ENCODE assay signal across 22 cellular contexts in the genomic region with DNA sequence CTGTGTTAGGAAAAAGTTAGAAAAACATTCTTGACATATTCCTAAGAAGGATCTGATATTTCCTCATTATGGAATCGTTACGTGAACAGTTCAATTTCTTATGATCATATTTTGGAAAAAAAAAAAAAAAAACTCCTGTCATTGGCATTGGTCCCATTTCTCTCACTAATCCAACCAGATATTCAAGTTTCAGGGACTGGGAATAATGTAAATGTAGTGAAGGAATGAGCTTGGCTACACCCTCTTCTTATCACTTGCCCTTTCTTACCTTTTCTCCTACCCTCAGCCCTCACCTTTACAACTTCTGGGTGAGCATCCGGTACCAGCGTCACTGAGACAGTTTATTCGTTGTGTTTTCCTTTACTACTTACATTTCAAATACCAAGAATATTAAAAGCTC.
A peak's percentile ranks its signal among the peaks of the same experiment; 100 is the strongest.
DNase-seq lines count a peak whose midpoint lies in the region; ATAC-seq, FAIRE-seq and TF ChIP-seq lines count a peak whose summit lies in the region.
"Had no signal": no experiment of that assay in that cellular context is flagged by ENCODE, and none has a peak within 500 bp of the region (broad histone marks: within the 10 kb centered on the region; RNA-seq: fewer than 3 reads in every experiment).

No MANE protein-coding gene starts in this region.

- TF ChIP-seq RAD21 in Ishikawa (IDR thresholded peaks at IDR 0.05; ENCODE audit: low read depth), result no peak

- H3K27me3 Mint-ChIP-seq in activated CD8-positive, alpha-beta T cell treated with anti-CD3 and anti-CD28 coated beads, Interleukin-2, amount 10 ng/mL, durations not matched to agents 7 days and 5 days (ENCODE audit: low read depth), result no peaks in the 10 kb centered on the region
- no peaks in the 10 kb centered on the region for H3K27me3 Mint-ChIP-seq in activated T-helper 2 cell treated with anti-CD3 and anti-CD28 coated beads, Interferon-gamma antibody, Interleukin-2, Interleukin-4, amounts not matched to agents 10 μg/mL and 5 μg/mL and 100 μg/mL, durations not matched to agents 14 hours and 24 hours and 36 hours (ENCODE audit: low read depth)
- H3K27me3 Mint-ChIP-seq: CD4-positive, alpha-beta T cell had no signal

- no peak overlapping the region for H3K4me3 Mint-ChIP-seq in activated CD8-positive, alpha-beta T cell treated with anti-CD3 and anti-CD28 coated beads, Interleukin-2, amount 10 ng/mL, durations not matched to agents 7 days and 5 days
- H3K4me3 Mint-ChIP-seq in activated T-helper 2 cell treated with anti-CD3 and anti-CD28 coated beads, Interferon-gamma antibody, Interleukin-2, Interleukin-4, amounts not matched to agents 10 μg/mL and 5 μg/mL and 100 μg/mL, durations not matched to agents 14 hours and 24 hours and 36 hours (ENCODE audit: low read depth), result no peak overlapping the region
- H3K4me3 Mint-ChIP-seq: CD4-positive, alpha-beta T cell; GM23338 had no signal

- ATAC-seq in activated CD8-positive, alpha-beta T cell treated with anti-CD3 and anti-CD28 coated beads, Interleukin-2, amount 10 ng/mL, durations not matched to agents 7 days and 5 days, result no peak
- no peak for ATAC-seq in GM21576 (IDR thresholded peaks at IDR 0.05; ENCODE audit: unreplicated experiment)
- ATAC-seq: GM23338 had no signal

- H3K9me3 Mint-ChIP-seq in activated CD8-positive, alpha-beta T cell treated with anti-CD3 and anti-CD28 coated beads, Interleukin-2, amount 10 ng/mL, durations not matched to agents 7 days and 5 days (ENCODE audit: insufficient read depth), result no peaks in the 10 kb centered on the region
- H3K9me3 Mint-ChIP-seq in activated T-helper 2 cell treated with anti-CD3 and anti-CD28 coated beads, Interferon-gamma antibody, Interleukin-2, Interleukin-4, amounts not matched to agents 10 μg/mL and 5 μg/mL and 100 μg/mL, durations not matched to agents 14 hours and 24 hours and 36 hours, result no peaks in the 10 kb centered on the region
- H3K9me3 Mint-ChIP-seq: CD4-positive, alpha-beta T cell; GM23338 had no signal

- WGBS in small intestine, 3 donors, result 26 to 67% (median 47%) methylated on average over 5 of the region's 5 CpGs
- 75% methylated on average over 5 of the region's 5 CpGs for WGBS in prostate gland

- intact Hi-C loops in prostate gland (cut with DNase I), result no loop called here
- intact Hi-C loops in activated T-helper 2 cell treated with anti-CD3 and anti-CD28 coated beads, Interferon-gamma antibody, Interleukin-2, Interleukin-4, amounts not matched to agents 10 μg/mL and 5 μg/mL and 100 μg/mL, durations not matched to agents 14 hours and 24 hours and 36 hours (cut with micrococcal nuclease), result no loop called here

- H3K4me1 ChIP-seq in small intestine (ENCODE audit: control insufficient read depth in 2 of 2, insufficient read depth in 1 of 2, low read depth in 1 of 2, low read length in 1 of 2), result no peaks in the 10 kb centered on the region
- H3K4me1 ChIP-seq in prostate gland (replicated peaks), result no peaks in the 10 kb centered on the region
- H3K4me1 ChIP-seq: Caco-2 had no signal

- no peaks in the 10 kb centered on the region for H3K4me1 Mint-ChIP-seq in activated CD8-positive, alpha-beta T cell treated with anti-CD3 and anti-CD28 coated beads, Interleukin-2, amount 10 ng/mL, durations not matched to agents 7 days and 5 days (ENCODE audit: low read depth)
- no peaks in the 10 kb centered on the region for H3K4me1 Mint-ChIP-seq in activated T-helper 2 cell treated with anti-CD3 and anti-CD28 coated beads, Interferon-gamma antibody, Interleukin-2, Interleukin-4, amounts not matched to agents 10 μg/mL and 5 μg/mL and 100 μg/mL, durations not matched to agents 14 hours and 24 hours and 36 hours (ENCODE audit: low read depth)

- DNase-seq in RWPE1 (ENCODE audit: low spot score) (peak; percentile 0), iPS-NIHi11 (ENCODE audit: low spot score) (peak; percentile 8), small intestine (peak; percentile 1), prostate gland (ENCODE audit: low spot score) (no peak)
- DNase-seq in activated CD8-positive, alpha-beta T cell treated with anti-CD3 and anti-CD28 coated beads, Interleukin-2, amount 10 ng/mL, durations not matched to agents 7 days and 5 days, result no peak
- no peak for DNase-seq in activated T-helper 2 cell treated with anti-CD3 and anti-CD28 coated beads, Interferon-gamma antibody, Interleukin-2, Interleukin-4, amounts not matched to agents 10 μg/mL and 5 μg/mL and 100 μg/mL, durations not matched to agents 14 hours and 24 hours and 36 hours (ENCODE audit: low spot score)
- DNase-seq: ACHN; AML-193; Caco-2; CD4-positive, alpha-beta T cell; DMS153; DMS79; GDM1 had no signal

- H3K27ac Mint-ChIP-seq in activated CD8-positive, alpha-beta T cell treated with anti-CD3 and anti-CD28 coated beads, Interleukin-2, amount 10 ng/mL, durations not matched to agents 7 days and 5 days, result no peak overlapping the region
- no peak overlapping the region for H3K27ac Mint-ChIP-seq in activated T-helper 2 cell treated with anti-CD3 and anti-CD28 coated beads, Interferon-gamma antibody, Interleukin-2, Interleukin-4, amounts not matched to agents 10 μg/mL and 5 μg/mL and 100 μg/mL, durations not matched to agents 14 hours and 24 hours and 36 hours
- H3K27ac Mint-ChIP-seq: CD4-positive, alpha-beta T cell; GM23338 had no signal

- no peaks in the 10 kb centered on the region for H3K9me3 ChIP-seq in small intestine (ENCODE audit: control insufficient read depth, low read depth)
- no peaks in the 10 kb centered on the region for H3K9me3 ChIP-seq in prostate gland
- H3K9me3 ChIP-seq: Caco-2 had no signal

- TF ChIP-seq POLR2A in prostate gland (IDR thresholded peaks at IDR 0.05), result no peak

- no peaks in the 10 kb centered on the region for H3K27me3 ChIP-seq in small intestine (ENCODE audit: control insufficient read depth in 2 of 2, insufficient read depth in 2 of 2, low read length in 2 of 2)
- H3K27me3 ChIP-seq in prostate gland (replicated peaks; ENCODE audit: insufficient read depth), result no peaks in the 10 kb centered on the region

- H3K27ac ChIP-seq in RWPE1 (no peak overlapping the region), small intestine (ENCODE audit: low read depth in 1 of 2, low read length in 1 of 2) (no peak overlapping the region), prostate gland (no peak overlapping the region)
- H3K27ac ChIP-seq: C4-2B, HL-60 had no signal

- CTCF ChIA-PET in RWPE1 (lab: Yijun Ruan, JAX), result no interaction called here
- CTCF ChIA-PET in activated CD8-positive, alpha-beta T cell treated with anti-CD3 and anti-CD28 coated beads, Interleukin-2, amount 10 ng/mL, durations not matched to agents 7 days and 5 days (lab: Charles Lee), result no interaction called here

- TF ChIP-seq EP300 in Ishikawa (IDR thresholded peaks at IDR 0.05; ENCODE audit: borderline replicate concordance), result no peak

- H3K36me3 Mint-ChIP-seq in activated CD8-positive, alpha-beta T cell treated with anti-CD3 and anti-CD28 coated beads, Interleukin-2, amount 10 ng/mL, durations not matched to agents 7 days and 5 days (ENCODE audit: low read depth), result no peaks in the 10 kb centered on the region
- no peaks in the 10 kb centered on the region for H3K36me3 Mint-ChIP-seq in activated T-helper 2 cell treated with anti-CD3 and anti-CD28 coated beads, Interferon-gamma antibody, Interleukin-2, Interleukin-4, amounts not matched to agents 10 μg/mL and 5 μg/mL and 100 μg/mL, durations not matched to agents 14 hours and 24 hours and 36 hours (ENCODE audit: low read depth)

- no peak overlapping the region for H3K4me3 ChIP-seq in small intestine (ENCODE audit: low read depth in 1 of 2, low read length in 2 of 2)
- no peak overlapping the region for H3K4me3 ChIP-seq in prostate gland
- H3K4me3 ChIP-seq: GM23338 had no signal

- POLR2A ChIA-PET in RWPE1 (lab: Yijun Ruan, JAX; ENCODE audit: low non-redundant PET), result no interaction called here
- POLR2A ChIA-PET in activated CD8-positive, alpha-beta T cell treated with anti-CD3 and anti-CD28 coated beads, Interleukin-2, amount 10 ng/mL, durations not matched to agents 7 days and 5 days (lab: Charles Lee), result no interaction called here

- no peak for FAIRE-seq in small intestine (lab: Jason Lieb, UNC)
- FAIRE-seq: GM12892, GM18507, H54, HTR-8/SVneo had no signal

- H3K36me3 ChIP-seq in small intestine (ENCODE audit: control insufficient read depth in 2 of 2, insufficient read depth in 2 of 2, low read length in 2 of 2) (no peaks in the 10 kb centered on the region), prostate gland (no peaks in the 10 kb centered on the region)

- no peak for TF ChIP-seq CTCF in RWPE1 (conservative IDR thresholded peaks at IDR 0.05; ENCODE audit: low read depth)
- TF ChIP-seq CTCF in prostate gland (IDR thresholded peaks at IDR 0.05), result no peak

TF ChIP-seq in Ishikawa, 13 proteins besides CTCF, POLR2A, EP300 and RAD21:
- TF ChIP-seq CEBPB (IDR thresholded peaks at IDR 0.05) (no peak), NFIC (IDR thresholded peaks at IDR 0.05) (peak; percentile 65), TAF1 (IDR thresholded peaks at IDR 0.05; ENCODE audit: low read depth) (no peak)

Comparison
In these comparisons a context has a peak if more than half of its experiments do, and no peak if none do; other contexts are left out.
1. DNase-seq: peak in RWPE1 (single experiment), iPS-NIHi11 (single experiment) and small intestine (single experiment); none in prostate gland (single experiment), activated CD8-positive, alpha-beta T cell treated with anti-CD3 and anti-CD28 coated beads, Interleukin-2, amount 10 ng/mL, durations not matched to agents 7 days and 5 days (single experiment) and activated T-helper 2 cell treated with anti-CD3 and anti-CD28 coated beads, Interferon-gamma antibody, Interleukin-2, Interleukin-4, amounts not matched to agents 10 μg/mL and 5 μg/mL and 100 μg/mL, durations not matched to agents 14 hours and 24 hours and 36 hours (single experiment).